19 cellular contexts compared by ENCODE assay signal in the genomic region with DNA sequence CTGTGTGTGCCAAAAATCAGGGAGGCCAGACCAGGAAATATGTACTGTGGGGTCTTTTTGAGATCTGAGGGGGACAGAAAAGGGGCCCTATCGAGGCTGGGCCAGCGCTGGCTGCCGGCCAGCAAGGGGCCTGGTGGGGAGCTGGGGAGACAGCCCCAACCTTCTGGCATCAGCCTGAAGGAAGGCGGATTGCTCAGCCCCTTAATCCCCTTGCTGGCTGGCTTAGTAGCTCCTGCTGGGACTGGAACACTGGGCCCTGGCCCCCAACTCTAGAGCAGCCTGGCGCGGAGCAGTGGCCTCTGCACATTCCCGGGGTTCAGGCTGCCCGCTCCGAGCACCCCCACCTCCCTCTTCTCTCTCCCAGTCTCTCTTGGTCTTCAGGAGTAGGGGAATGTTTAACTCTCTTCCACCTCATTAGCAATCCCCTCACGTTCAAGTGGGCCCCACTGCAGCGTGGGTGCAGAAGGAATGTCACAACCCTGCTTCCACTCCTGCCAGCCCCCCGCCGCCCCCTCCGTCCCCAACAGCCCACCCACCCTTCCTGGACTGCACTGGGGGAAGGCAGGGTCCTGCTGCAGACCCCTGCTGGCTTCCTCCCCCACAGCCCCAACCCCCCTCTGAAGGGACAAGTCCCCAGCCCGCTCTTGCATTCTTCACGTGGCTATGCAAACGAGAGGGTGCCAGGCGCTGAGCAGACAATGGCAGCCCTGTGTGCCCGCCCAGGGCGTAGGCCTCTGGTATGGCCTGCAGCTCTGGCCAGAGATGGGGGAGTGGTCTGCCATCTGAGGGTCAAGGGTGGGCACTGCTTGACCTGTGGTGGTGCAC. TPM values are rescaled to one million over a fixed set of nuclear protein-coding genes. Genes with fewer than 3 reads are reported as not detected.
DNase-seq lines count a peak whose midpoint lies in the region; ATAC-seq and TF ChIP-seq lines count a peak whose summit lies in the region.
"Had no signal": no experiment of that assay in that cellular context is flagged by ENCODE, and none has a peak within 500 bp of the region (broad histone marks: within the 10 kb centered on the region; RNA-seq: fewer than 3 reads in every experiment).

No MANE protein-coding gene starts in this region.

- no peak overlapping the region for H3K4me3 ChIP-seq in HEK293 (ENCODE audit: low read depth, low read length)
- H3K4me3 ChIP-seq in ectodermal cell (ENCODE audit: insufficient read depth, low read depth, low read length): no peak overlapping the region
- no peak overlapping the region for H3K4me3 ChIP-seq in osteoblast (ENCODE audit: insufficient read depth, low read length)
- H3K4me3 ChIP-seq: mucosa of descending colon, SK-N-MC, spleen had no signal

- H3K4me2 ChIP-seq in osteoblast (ENCODE audit: insufficient read depth, low read length): no peak overlapping the region

- H3K79me2 ChIP-seq in osteoblast (ENCODE audit: insufficient read depth, low read length): no peaks in the 10 kb centered on the region

- POLR2A ChIA-PET in HEK293 (lab: Yijun Ruan, JAX): interaction anchor here (2.2 kb wide), 1 partner anchor 58 kb away, joined by 9 read pairs; a partner anchor contains a TSS

- no peak overlapping the region for H2AFZ ChIP-seq in osteoblast (ENCODE audit: low read length)

- TF ChIP-seq CTCF in HEK293 (tag by site-specific recombination; IDR thresholded peaks at IDR 0.05): no peak
- no peak for TF ChIP-seq CTCF in osteoblast (IDR thresholded peaks at IDR 0.05; ENCODE audit: extremely low read depth, low read depth, low read length)

- CTCF ChIA-PET in HEK293 (lab: Yijun Ruan, JAX): interaction anchor here (0.6 kb wide), 2 partner anchors 162 to 1234 kb away, joined by 4 to 6 read pairs; no protein-coding TSS in a partner anchor

- ATAC-seq in GM18873 (IDR thresholded peaks at IDR 0.05; ENCODE audit: low FRiP score, unreplicated experiment): no peak
- ATAC-seq: activated CD8-positive, alpha-beta T cell treated with anti-CD3 and anti-CD28 coated beads for 36 hours; mucosa of descending colon; stimulated activated naive CD8-positive, alpha-beta T cell treated with anti-CD3 and anti-CD28 coated beads, Interleukin-15, Interleukin-2, amounts not matched to agents 100 U/mL and 50 U/mL, for 24 hours had no signal

- H3K4me1 ChIP-seq in HEK293 (ENCODE audit: control insufficient read depth, insufficient read depth, low read length): no peaks in the 10 kb centered on the region
- H3K4me1 ChIP-seq in ectodermal cell (ENCODE audit: control insufficient read depth, insufficient read depth, low read length): peaks cover 33% of the 10 kb centered on the region
- H3K4me1 ChIP-seq in osteoblast (ENCODE audit: insufficient read depth, low read length): no peaks in the 10 kb centered on the region

- 49 to 54% methylated on average over 17 to 20 of the region's 20 CpGs for WGBS in ectodermal cell, 2 experiments

- no peaks in the 10 kb centered on the region for H3K27me3 ChIP-seq in ectodermal cell (ENCODE audit: control insufficient read depth, insufficient read depth, low read length, poor library complexity, severe bottlenecking)
- H3K27me3 ChIP-seq in osteoblast (ENCODE audit: insufficient read depth, low read length): no peaks in the 10 kb centered on the region
- H3K27me3 ChIP-seq: spleen had no signal

- H3K27ac ChIP-seq in HEK293 (ENCODE audit: extremely low read depth, low read depth, low read length) (no peak overlapping the region), ectodermal cell (ENCODE audit: insufficient read depth, low read depth, low read length, poor library complexity, severe bottlenecking) (peak overlapping the region; percentile 83), osteoblast (ENCODE audit: low read depth, low read length) (no peak overlapping the region)
- H3K27ac ChIP-seq: SK-N-MC, spleen had no signal

- H4K20me1 ChIP-seq in osteoblast (ENCODE audit: insufficient read depth, low read length): no peaks in the 10 kb centered on the region

- DNase-seq in osteoblast (ENCODE audit: insufficient read length, low spot score, missing footprints) (peak; percentile 74), GDM1 (lab: John Stamatoyannopoulos, UW) (no peak)
- no peak for DNase-seq in effector CD4-positive, alpha-beta T cell
- DNase-seq: activated CD8-positive, alpha-beta T cell treated with anti-CD3 and anti-CD28 coated beads for 36 hours; NCI-H187; NCI-H446 treated with DMSO at 0.1 percent for 48 hours; OCI-M1; spleen; stimulated activated naive CD8-positive, alpha-beta T cell treated with anti-CD3 and anti-CD28 coated beads, Interleukin-15, Interleukin-2, amounts not matched to agents 100 U/mL and 50 U/mL, for 24 hours had no signal

- H3K36me3 ChIP-seq in HEK293 (ENCODE audit: control insufficient read depth in 2 of 2, insufficient read depth in 1 of 2, low read length in 2 of 2) (peaks cover 0 to 7% of the 10 kb centered on the region in 2 experiments; a peak in 2 of 3 replicates), ectodermal cell (ENCODE audit: control insufficient read depth, insufficient read depth, low read length) (peaks cover 4% of the 10 kb centered on the region), osteoblast (ENCODE audit: insufficient read depth, low read length) (peaks cover 5% of the 10 kb centered on the region)

- H3K9me3 ChIP-seq in HEK293 (ENCODE audit: control insufficient read depth, insufficient read depth, low read depth, low read length): no peaks in the 10 kb centered on the region
- no peaks in the 10 kb centered on the region for H3K9me3 ChIP-seq in ectodermal cell (ENCODE audit: control insufficient read depth, low read length)
- H3K9me3 ChIP-seq in osteoblast (ENCODE audit: low read depth, low read length): no peaks in the 10 kb centered on the region
- H3K9me3 ChIP-seq: mucosa of descending colon, spleen had no signal

TF ChIP-seq in HEK293, 187 proteins besides CTCF, POLR2A, EP300 and RAD21:
- 0 out of 2 replicates have a peak, but pooled peaks have one; percentile 17 for TF ChIP-seq ZFHX2 (tag by site-specific recombination; conservative IDR thresholded peaks at IDR 0.05)
- TF ChIP-seq SP2 (tag by site-specific recombination; IDR thresholded peaks at IDR 0.05): no peak

RNA-seq across cellular contexts. Expression of a gene that starts 0.9 kb away (rescaled TPM):
- polyA plus RNA-seq in ectodermal cell (2013, experiment 1 of 4): 5.6 TPM
- 6.5 TPM for polyA plus RNA-seq in ectodermal cell (2013, experiment 2 of 4)
- polyA plus RNA-seq in ectodermal cell (2013, experiment 3 of 4): 4.2 TPM
- 4.4 TPM for polyA plus RNA-seq in ectodermal cell (2013, experiment 4 of 4)
- total RNA-seq in osteoblast: not detected in 2 replicates
- total RNA-seq: activated CD8-positive, alpha-beta T cell treated with anti-CD3 and anti-CD28 coated beads for 36 hours; activated T-helper 1 cell treated with anti-CD3 and anti-CD28 coated beads, Interleukin-12 subunit alpha, Interleukin-12 subunit beta, Interleukin-2, Interleukin-4 antibody, amounts not matched to agents 30 ng/mL and 10 ng/mL and 1 ng/mL, durations not matched to agents 14 hours and 24 hours and 36 hours; chondrocyte; glomerular endothelial cell; osteocyte had no signal

RNA-seq across cellular contexts. Expression of a gene that starts 25.9 kb away (rescaled TPM):
- polyA plus RNA-seq in ectodermal cell (2013, experiment 1 of 4): 70.0 TPM
- polyA plus RNA-seq in ectodermal cell (2013, experiment 2 of 4): 75.9 TPM
- polyA plus RNA-seq in ectodermal cell (2013, experiment 3 of 4): 62.2 TPM
- 73.5 TPM for polyA plus RNA-seq in ectodermal cell (2013, experiment 4 of 4)
- 209 and 213 TPM in 2 replicates for total RNA-seq in osteoblast

RNA-seq across cellular contexts. Expression of a gene that starts 26.1 kb away (rescaled TPM):
- 11.2 TPM for polyA plus RNA-seq in ectodermal cell (2013, experiment 1 of 4)
- 15.0 TPM for polyA plus RNA-seq in ectodermal cell (2013, experiment 2 of 4)
- 8.9 TPM for polyA plus RNA-seq in ectodermal cell (2013, experiment 3 of 4)
- 11.9 TPM for polyA plus RNA-seq in ectodermal cell (2013, experiment 4 of 4)
- total RNA-seq in osteoblast: 4.7 and 5.9 TPM in 2 replicates

RNA-seq across cellular contexts. Expression of a gene that starts 43.8 kb away (rescaled TPM):
- 0.52 TPM for polyA plus RNA-seq in ectodermal cell (2013, experiment 1 of 4)
- 0.30 TPM for polyA plus RNA-seq in ectodermal cell (2013, experiment 2 of 4)
- 0.37 TPM for polyA plus RNA-seq in ectodermal cell (2013, experiment 3 of 4)
- 0.49 TPM for polyA plus RNA-seq in ectodermal cell (2013, experiment 4 of 4)
- total RNA-seq in osteoblast: under 0.01 TPM in 2 replicates
- total RNA-seq: glomerular endothelial cell, mucosa of descending colon, urinary bladder had no signal

RNA-seq across cellular contexts. Expression of a gene that starts 58.8 kb away (rescaled TPM):
- 1,742 TPM for polyA plus RNA-seq in ectodermal cell (2013, experiment 1 of 4)
- polyA plus RNA-seq in ectodermal cell (2013, experiment 2 of 4): 1,528 TPM
- 1,202 TPM for polyA plus RNA-seq in ectodermal cell (2013, experiment 3 of 4)
- 1,281 TPM for polyA plus RNA-seq in ectodermal cell (2013, experiment 4 of 4)
- 481 and 491 TPM in 2 replicates for total RNA-seq in osteoblast
